Comparison of ENCODE assay signal across 10 cellular contexts in genomic region chr4:127870688-127871087, GRCh38. TPM values are rescaled to one million over a fixed set of nuclear protein-coding genes. Genes with fewer than 3 reads are reported as not detected.
A peak's percentile ranks its signal among the peaks of the same experiment; 100 is the strongest.
DNase-seq lines count a peak whose midpoint lies in the region; ATAC-seq and TF ChIP-seq lines count a peak whose summit lies in the region.
"Had no signal": no experiment of that assay in that cellular context is flagged by ENCODE, and none has a peak within 500 bp of the region (broad histone marks: within the 10 kb centered on the region; RNA-seq: fewer than 3 reads in every experiment).

No MANE protein-coding gene starts in this region.

- DNase-seq in GM04504 (ENCODE audit: low read depth) (peak; percentile 63), UCSD-AML1 (lab: John Stamatoyannopoulos, UW; ENCODE audit: unreplicated experiment) (peak; percentile 13), foreskin fibroblast (peak; percentile 81 to 90), sciatic nerve (ENCODE audit: low spot score) (no peak), DMS153 treated with DMSO at 0.1 percent for 48 hours (lab: John Stamatoyannopoulos, UW; ENCODE audit: unreplicated experiment) (no peak), NCI-H128 (lab: John Stamatoyannopoulos, UW; ENCODE audit: unreplicated experiment) (no peak), MV-4-11 (lab: John Stamatoyannopoulos, UW) (no peak)
- no peak for DNase-seq in stimulated activated CD4-positive, alpha-beta T cell treated with anti-CD3 and anti-CD28 coated beads, Interleukin-4, amount 100 ng/mL, for 24 hours
- DNase-seq: activated CD8-positive, alpha-beta memory T cell treated with anti-CD3 and anti-CD28 coated beads for 24 hours; DND-41 had no signal

- no peak for TF ChIP-seq CTCF in foreskin fibroblast (IDR thresholded peaks at IDR 0.05; ENCODE audit: low read depth, low read length)

- peak overlapping the region in 1 of 2 donors; percentile 6 for H3K4me3 ChIP-seq in foreskin fibroblast (ENCODE audit: low read depth in 1 of 2, low read length in 2 of 2)

- intact Hi-C loops in sciatic nerve (cut with DNase I), result no loop called here

- peak; percentile 49 for ATAC-seq in sciatic nerve

RNA-seq across cellular contexts. Expression of gene PLK4, which starts 10.0 kb away (rescaled TPM):
- 1.7 TPM for total RNA-seq in sciatic nerve

Comparison
In these comparisons a context has a peak if more than half of its experiments do, and no peak if none do; other contexts are left out.
1. DNase-seq: peak in GM04504 (single experiment), UCSD-AML1 (single experiment) and foreskin fibroblast (2 of 2); none in sciatic nerve (single experiment), stimulated activated CD4-positive, alpha-beta T cell treated with anti-CD3 and anti-CD28 coated beads, Interleukin-4, amount 100 ng/mL, for 24 hours (single experiment), DMS153 treated with DMSO at 0.1 percent for 48 hours (single experiment), NCI-H128 (single experiment) and MV-4-11 (single experiment).